Comparison of ENCODE assay signal across 8 cellular contexts in genomic region chr9:85940832-85941616, GRCh38. TPM values are rescaled to one million over a fixed set of nuclear protein-coding genes. Genes with fewer than 3 reads are reported as not detected.
DNase-seq lines count a peak whose midpoint lies in the region; ATAC-seq and TF ChIP-seq lines count a peak whose summit lies in the region.

TSS of gene NAA35 (plus strand) at chr9:85941146. CDS start at chr9:85942160, 1,014 bp downstream.

- intact Hi-C loops in transverse colon (cut with DNase I; ENCODE audit: low total_unique reads) = no loop called here

- no peak within 1 kb of the TSS for H2BK12ac ChIP-seq in trophoblast cell (ENCODE audit: low read length)

- CTCF ChIA-PET in T-cell (lab: Charles Lee) = no interaction called here

- TF ChIP-seq EP300 in transverse colon (IDR thresholded peaks at IDR 0.05; ENCODE audit: low read depth) = no peak

- TF ChIP-seq POLR2A in transverse colon (IDR thresholded peaks at IDR 0.05) = no peak

- ATAC-seq in HG02840 (IDR thresholded peaks at IDR 0.05; ENCODE audit: low FRiP score, unreplicated experiment) (peak; percentile 95), T-cell (replicated peaks in 1 of 4) (peak; percentile 90 to 92 (median 92))

- H3K4me1 Mint-ChIP-seq in T-cell = peaks cover 12 to 19% (median 18%) of the 10 kb centered on the region in 3 donors

- H3K27ac ChIP-seq in adipose tissue (ENCODE audit: low read depth, low read length) (peak within 1 kb of the TSS; percentile 39), cardiac muscle cell (peak within 1 kb of the TSS; percentile 92), trophoblast cell (ENCODE audit: low read depth, low read length) (peak within 1 kb of the TSS; percentile 85), transverse colon (peak within 1 kb of the TSS; percentile 93 to 99 (median 98))

- no peaks in the 10 kb centered on the region for H3K27me3 ChIP-seq in cardiac muscle cell
- no peaks in the 10 kb centered on the region for H3K27me3 ChIP-seq in trophoblast cell (ENCODE audit: insufficient read depth, low read length)
- H3K27me3 ChIP-seq in transverse colon = no peaks in the 10 kb centered on the region

- TF ChIP-seq CTCF in GM12875 (IDR thresholded peaks at IDR 0.05; ENCODE audit: borderline replicate concordance, insufficient read depth, low read depth, low read length) (no peak), cardiac muscle cell (IDR thresholded peaks at IDR 0.05; ENCODE audit: low read depth, low read length) (no peak), transverse colon (IDR thresholded peaks at IDR 0.05) (no peak)

- H2AK5ac ChIP-seq in trophoblast cell (ENCODE audit: low read length) = peak within 1 kb of the TSS; percentile 81

- no peaks in the 10 kb centered on the region for H3K27me3 Mint-ChIP-seq in T-cell

- peak within 1 kb of the TSS; percentile 91 for H4K12ac ChIP-seq in trophoblast cell (ENCODE audit: low read depth, low read length)

- peak within 1 kb of the TSS; percentile 83 for H3K4ac ChIP-seq in trophoblast cell (ENCODE audit: low read depth, low read length)

- H3K4me2 ChIP-seq in trophoblast cell (ENCODE audit: low read length) = peak within 1 kb of the TSS; percentile 76

- no peaks in the 10 kb centered on the region for H3K9me3 Mint-ChIP-seq in T-cell

- peak within 1 kb of the TSS; percentile 97 for H2AFZ ChIP-seq in trophoblast cell (ENCODE audit: insufficient read depth, low read length, poor library complexity)

- H2BK120ac ChIP-seq in trophoblast cell (ENCODE audit: insufficient read depth, low read length, poor library complexity) = peak within 1 kb of the TSS; percentile 96

- H4K91ac ChIP-seq in trophoblast cell (ENCODE audit: low read depth, low read length) = peak within 1 kb of the TSS; percentile 97

- peak within 1 kb of the TSS; percentile 96 to 98 for H3K27ac Mint-ChIP-seq in T-cell

- peaks cover 8% of the 10 kb centered on the region for H3K79me2 ChIP-seq in trophoblast cell (ENCODE audit: control insufficient read depth, insufficient read depth, low read length, poor library complexity)

- DNase-seq in NCI-H1436 treated with DMSO at 0.1 percent for 48 hours (lab: John Stamatoyannopoulos, UW) (peak; percentile 95), T-cell (peak; percentile 96 to 100 (median 99)), cardiac muscle cell (ENCODE audit: low read depth in 1 of 2, low spot score in 1 of 2) (peak; percentile 98 to 99), trophoblast cell (peak; percentile 100), transverse colon (peak; percentile 99)

- H3K4me1 ChIP-seq in cardiac muscle cell (ENCODE audit: low read depth) (peaks cover 10% of the 10 kb centered on the region), trophoblast cell (ENCODE audit: control insufficient read depth in 1 of 2, insufficient read depth in 2 of 2, low read length in 2 of 2) (no peaks in the 10 kb centered on the region), transverse colon (peaks cover 14 to 41% (median 22%) of the 10 kb centered on the region in 4 donors)

- H2BK5ac ChIP-seq in trophoblast cell (ENCODE audit: low read depth, low read length, poor library complexity) = peak within 1 kb of the TSS; percentile 85

- H3K36me3 Mint-ChIP-seq in T-cell = peaks cover 14% of the 10 kb centered on the region

- H3K23ac ChIP-seq in trophoblast cell (ENCODE audit: low read length) = no peak within 1 kb of the TSS

- H3K9me3 ChIP-seq in cardiac muscle cell (ENCODE audit: low read depth) (no peaks in the 10 kb centered on the region), trophoblast cell (ENCODE audit: insufficient read depth, low read depth, low read length) (no peaks in the 10 kb centered on the region), transverse colon (no peaks in the 10 kb centered on the region)

- peak within 1 kb of the TSS; percentile 99 for H3K18ac ChIP-seq in trophoblast cell (ENCODE audit: low read length)

- POLR2A ChIA-PET in T-cell (lab: Charles Lee) = interaction anchor here in 1 of 2 donors (0.7 to 1.1 kb wide), 2 partner anchors 200 to 341 kb away, joined by 3 to 4 read pairs; partner anchors contain the start of gene ISCA1

- peak within 1 kb of the TSS; percentile 94 for H4K8ac ChIP-seq in trophoblast cell (ENCODE audit: low read depth, low read length)

- H3K79me1 ChIP-seq in trophoblast cell (ENCODE audit: low read length) = peaks cover 8% of the 10 kb centered on the region

- peak within 1 kb of the TSS; percentile 98 for H3K14ac ChIP-seq in trophoblast cell (ENCODE audit: low read length)

- H3K36me3 ChIP-seq in cardiac muscle cell = peaks cover 6% of the 10 kb centered on the region
- H3K36me3 ChIP-seq in trophoblast cell (ENCODE audit: control insufficient read depth in 1 of 2, insufficient read depth in 2 of 2, low read length in 2 of 2) = peaks cover 0 to 6% of the 10 kb centered on the region in 2 experiments
- H3K36me3 ChIP-seq in transverse colon = peaks cover 0 to 2% (median 0%) of the 10 kb centered on the region in 4 donors

- peak within 1 kb of the TSS in 1 of 3 donors; percentile 90 for H3K4me3 Mint-ChIP-seq in T-cell

- H3K4me3 ChIP-seq in GM12875 (ENCODE audit: low read depth, low read length) (peak within 1 kb of the TSS; percentile 86), cardiac muscle cell (peak within 1 kb of the TSS; percentile 89), trophoblast cell (ENCODE audit: low read depth, low read length) (peak within 1 kb of the TSS; percentile 98), transverse colon (peak within 1 kb of the TSS; percentile 86 to 98 (median 90))

- peak within 1 kb of the TSS; percentile 88 for H3K9ac ChIP-seq in trophoblast cell (ENCODE audit: low read length)

- WGBS in adipose tissue, 3 donors = 0% methylated on average over 73 to 93 of the region's 93 CpGs
- WGBS in trophoblast cell (ENCODE audit: extremely low coverage, insufficient coverage, insufficient read length) = no CpG with 5 or more reads among the region's 93 CpGs
- 0% methylated on average over 91 of the region's 93 CpGs; no CpG with 5 or more reads in 1 of the 2 donors for WGBS in transverse colon (ENCODE audit: low coverage in 1 of 2), 2 donors

- in situ Hi-C loops in transverse colon (cut with MboI; ENCODE audit: low pct_ligation_motif_present in 1 of 4, low pct_unique_long_range_greater_than_20kb in 1 of 4, low sequenced_read_pairs in 3 of 4) = loop anchor here in 1 of 4 donors (25.0 kb wide), 2 partner anchors 346 to 1979 kb away; partner anchors contain the start of gene ISCA1

RNA-seq across cellular contexts. Expression of gene NAA35, which starts in this region (rescaled TPM):
- total RNA-seq in T-cell (10 to 100 TPM; 17.6 to 25.3 (median 24.3) TPM), cardiac muscle cell (19.0 and 31.5 TPM in 2 replicates), transverse colon (10 to 100 TPM; 24.7 to 51.5 (median 34.5) TPM)
- polyA plus RNA-seq in adipose tissue (1 to 10 TPM; 4.7 to 7.3 (median 7.3) TPM), cardiac muscle cell (32.4 and 35.5 TPM in 2 replicates)
- 29.7 and 30.0 TPM in 2 replicates for polyA plus RNA-seq in trophoblast cell (2013)

Comparison
In these comparisons a context has a peak if more than half of its experiments do, and no peak if none do; other contexts are left out.
1. Peak in every context shown above with its lines: DNase-seq, ATAC-seq, H3K4me3 ChIP-seq and H3K27ac ChIP-seq.
2. H3K27ac ChIP-seq: peak in every context shown above with its lines; median percentile 98 in transverse colon; 92 in cardiac muscle cell; 85 in trophoblast cell; 39 in adipose tissue.